In the genomic region with DNA sequence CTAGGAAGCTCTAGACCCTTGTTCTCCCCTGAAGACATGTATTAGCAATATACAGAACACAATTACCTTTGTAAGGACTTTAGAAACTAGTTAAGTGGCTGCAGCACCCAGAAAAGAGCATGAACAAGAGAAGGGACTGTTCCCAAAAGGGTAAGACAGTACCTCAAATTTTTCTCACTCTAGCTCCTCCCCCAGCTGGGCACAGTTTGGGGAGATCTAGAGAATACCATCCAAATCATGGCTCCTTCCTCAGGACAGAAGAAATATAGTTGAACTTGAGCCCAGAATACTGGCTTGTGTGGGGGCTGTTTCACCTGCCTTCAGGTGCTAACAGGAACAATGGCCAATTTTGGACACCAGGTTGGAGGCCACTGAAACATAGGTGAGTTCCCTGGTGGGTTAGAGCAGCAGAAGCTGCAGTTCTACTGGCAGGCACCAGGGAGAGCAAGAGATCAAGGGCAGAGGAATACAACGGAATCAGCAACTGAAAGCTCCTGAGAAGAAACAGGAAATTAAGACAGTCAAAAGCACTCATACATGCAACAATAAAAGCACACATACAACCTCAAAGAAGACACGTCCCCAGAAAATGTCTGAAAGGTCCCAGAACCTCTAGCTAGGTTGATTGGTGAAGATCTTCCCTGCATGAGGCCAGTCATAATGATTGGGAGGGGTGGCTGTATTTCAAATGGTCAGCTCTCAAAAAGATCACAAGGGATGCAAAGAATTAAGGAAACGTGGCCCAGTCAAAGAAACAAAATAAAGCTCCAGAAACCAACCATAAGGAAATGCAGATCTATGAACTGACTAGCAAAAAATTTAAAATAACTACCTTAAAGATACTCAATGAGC, we compare ENCODE assay signal across 8 cellular contexts.
DNase-seq lines count a peak whose midpoint lies in the region; ATAC-seq and TF ChIP-seq lines count a peak whose summit lies in the region.

No MANE protein-coding gene starts in this region.

- ATAC-seq in GM19397 (IDR thresholded peaks at IDR 0.05; ENCODE audit: unreplicated experiment): peak; percentile 92
- peak; percentile 96 for ATAC-seq in HG03457 (IDR thresholded peaks at IDR 0.05; ENCODE audit: unreplicated experiment)
- peak; percentile 95 for ATAC-seq in RWPE2 (ENCODE audit: low read depth)
- ATAC-seq in activated T-helper 17 cell treated with anti-CD3 and anti-CD28 coated beads, Interleukin-2, amount 50 U/mL, for 72 hours (replicated peaks): peak; percentile 97

- H3K4me1 Mint-ChIP-seq in activated T-helper 17 cell treated with anti-CD3 and anti-CD28 coated beads, Interleukin-2, amount 50 U/mL, for 72 hours: peaks cover 4% of the 10 kb centered on the region

- no peak overlapping the region for H3K27ac Mint-ChIP-seq in activated T-helper 17 cell treated with anti-CD3 and anti-CD28 coated beads, Interleukin-2, amount 50 U/mL, for 72 hours

- peaks cover 16% of the 10 kb centered on the region for H3K27me3 Mint-ChIP-seq in activated T-helper 17 cell treated with anti-CD3 and anti-CD28 coated beads, Interleukin-2, amount 50 U/mL, for 72 hours

- H3K27me3 ChIP-seq in RWPE2 (ENCODE audit: insufficient read depth, poor library complexity, severe bottlenecking) (no peaks in the 10 kb centered on the region), sigmoid colon (no peaks in the 10 kb centered on the region)

- H3K27ac ChIP-seq in RWPE2 (ENCODE audit: poor library complexity, severe bottlenecking) (no peak overlapping the region), sigmoid colon (no peak overlapping the region)

- no peaks in the 10 kb centered on the region for H3K9me3 ChIP-seq in RWPE2 (ENCODE audit: severe bottlenecking)
- no peaks in the 10 kb centered on the region for H3K9me3 ChIP-seq in sigmoid colon

- WGBS in sigmoid colon, 2 donors: 7 to 13% methylated on average over 3 of the region's 3 CpGs

- no peak for TF ChIP-seq EP300 in sigmoid colon (IDR thresholded peaks at IDR 0.05)

- no peaks in the 10 kb centered on the region for H3K36me3 Mint-ChIP-seq in activated T-helper 17 cell treated with anti-CD3 and anti-CD28 coated beads, Interleukin-2, amount 50 U/mL, for 72 hours (ENCODE audit: low read depth)

- H3K9me3 Mint-ChIP-seq in activated T-helper 17 cell treated with anti-CD3 and anti-CD28 coated beads, Interleukin-2, amount 50 U/mL, for 72 hours: no peaks in the 10 kb centered on the region

- no peaks in the 10 kb centered on the region for H3K36me3 ChIP-seq in RWPE2 (ENCODE audit: low read depth)
- no peaks in the 10 kb centered on the region for H3K36me3 ChIP-seq in sigmoid colon

- H3K4me3 ChIP-seq in RWPE2 (ENCODE audit: severe bottlenecking) (no peak overlapping the region), sigmoid colon (no peak overlapping the region)

- DNase-seq in DMS114 treated with DMSO at 0.1 percent for 48 hours (lab: John Stamatoyannopoulos, UW; ENCODE audit: unreplicated experiment) (peak; percentile 9), RWPE2 (ENCODE audit: low spot score) (no peak), globus pallidus (ENCODE audit: low spot score) (peak; percentile 34), sigmoid colon (no peak), superior temporal gyrus (ENCODE audit: extremely low spot score) (no peak)

- H3K4me3 Mint-ChIP-seq in activated T-helper 17 cell treated with anti-CD3 and anti-CD28 coated beads, Interleukin-2, amount 50 U/mL, for 72 hours: peak overlapping the region; percentile 46

- intact Hi-C loops in sigmoid colon (cut with DNase I): loop anchor here (10.0 kb wide), 1 partner anchor 457 kb away; no protein-coding TSS in a partner anchor

- H3K4me1 ChIP-seq in RWPE2 (ENCODE audit: insufficient read depth, poor library complexity, severe bottlenecking): no peaks in the 10 kb centered on the region
- H3K4me1 ChIP-seq in sigmoid colon: peaks cover 0 to 2% (median 0%) of the 10 kb centered on the region in 4 donors

- TF ChIP-seq POLR2A in sigmoid colon (IDR thresholded peaks at IDR 0.05): no peak

- TF ChIP-seq CTCF in RWPE2 (IDR thresholded peaks at IDR 0.05; ENCODE audit: poor library complexity, severe bottlenecking) (peak; percentile 82), sigmoid colon (IDR thresholded peaks at IDR 0.05) (peak; percentile 26 to 79 (median 68))

Comparison
In these comparisons a context has a peak if more than half of its experiments do, and no peak if none do; other contexts are left out.
1. DNase-seq: peak in DMS114 treated with DMSO at 0.1 percent for 48 hours (single experiment) and globus pallidus (single experiment); none in RWPE2 (single experiment), sigmoid colon (single experiment) and superior temporal gyrus (single experiment).
2. Peak in every context shown above with its lines, with median percentiles within 50 percentile points of each other: ATAC-seq.